In genomic region chr21:32795802-32796489, GRCh38 we compare ENCODE assay signal across 31 cellular contexts.
"Had no signal": no experiment of that assay in that cellular context is flagged by ENCODE, and none has a peak within 500 bp of the region (broad histone marks: within the 10 kb centered on the region; RNA-seq: fewer than 3 reads in every experiment).

No MANE protein-coding gene starts in this region.

- H3K9me3 ChIP-seq: breast epithelium, gastrocnemius medialis, neutrophil, right lobe of liver, thoracic aorta had no signal

- H3K9me3 Mint-ChIP-seq: activated CD4-positive, alpha-beta memory T cell treated with anti-CD3 and anti-CD28 coated beads for 36 hours; activated CD4-positive, alpha-beta T cell treated with anti-CD3 and anti-CD28 coated beads, Interleukin-2, amount 10 ng/mL, durations not matched to agents 24 days and 14 days; activated T-helper 1 cell treated with anti-CD3 and anti-CD28 coated beads, Interleukin-12 subunit alpha, Interleukin-12 subunit beta, Interleukin-2, Interleukin-4 antibody, amounts not matched to agents 30 ng/mL and 10 ng/mL and 1 ng/mL, durations not matched to agents 14 hours and 24 hours and 36 hours; central memory CD8-positive, alpha-beta T cell; dendritic cell treated with granulocyte-macrophage colony-stimulating factor and Interleukin-4, amounts not matched to agents 40 ng/mL and 50 ng/mL, for 4 days; mesothelial cell of epicardium; naive thymus-derived CD8-positive, alpha-beta T cell; T-helper 1 cell treated with Interleukin-12 subunit alpha and Interleukin-12 subunit beta and Interleukin-4 antibody, amounts not matched to agents 30 μg/mL and 1 μg/mL, for 36 hours had no signal

- H3K4me3 ChIP-seq: breast epithelium, gastrocnemius medialis, right lobe of liver, thoracic aorta had no signal

- H3K27me3 ChIP-seq: breast epithelium, neutrophil, right lobe of liver had no signal

- H3K27me3 Mint-ChIP-seq: activated CD4-positive, alpha-beta memory T cell treated with anti-CD3 and anti-CD28 coated beads for 36 hours; activated CD4-positive, alpha-beta T cell treated with anti-CD3 and anti-CD28 coated beads, Interleukin-2, amount 10 ng/mL, durations not matched to agents 24 days and 14 days; central memory CD8-positive, alpha-beta T cell; dendritic cell treated with granulocyte-macrophage colony-stimulating factor and Interleukin-4, amounts not matched to agents 40 ng/mL and 50 ng/mL, for 4 days; naive thymus-derived CD8-positive, alpha-beta T cell; progenitor cell of endocrine pancreas had no signal

- ATAC-seq: gastrocnemius medialis; naive thymus-derived CD8-positive, alpha-beta T cell; right lobe of liver had no signal

- DNase-seq: activated CD4-positive, alpha-beta memory T cell treated with anti-CD3 and anti-CD28 coated beads for 36 hours; activated CD4-positive, alpha-beta T cell treated with anti-CD3 and anti-CD28 coated beads, Interleukin-2, amount 10 ng/mL, durations not matched to agents 24 days and 14 days; activated CD4-positive, CD25-positive, alpha-beta regulatory T cell treated with anti-CD3 and anti-CD28 coated beads, Interleukin-2, amount 50 U/mL, for 72 hours; activated CD8-positive, alpha-beta memory T cell treated with anti-CD3 and anti-CD28 coated beads, Interleukin-2, amount 50 U/mL, for 4 hours; activated gamma-delta T cell treated with Interleukin-2 at 50 U/mL for 16 hours; activated naive CD4-positive, alpha-beta T cell treated with anti-CD3 and anti-CD28 coated beads, Interleukin-2, amount 50 U/mL, for 16 hours; activated T-cell treated with anti-CD3 and anti-CD28 coated beads, Interleukin-2, amount 50 U/mL, for 1 hour; amniotic stem cell; effector CD4-positive, alpha-beta T cell; gastrocnemius medialis; glutamatergic neuron; islet precursor cell; left cardiac atrium; left ventricle myocardium superior; naive thymus-derived CD8-positive, alpha-beta T cell; right lobe of liver; stimulated activated CD4-positive, alpha-beta T cell treated with anti-CD3 and anti-CD28 coated beads, Interleukin-2, amount 100 ng/mL, for 48 hours; stimulated activated naive CD4-positive, alpha-beta T cell treated with Interleukin-2 at 50 U/mL for 16 hours; SW 1271; T-helper 9 cell; trophoblast cell; WERI-Rb-1 had no signal

- H3K27ac ChIP-seq: gastrocnemius medialis, neutrophil, right lobe of liver, thoracic aorta, WERI-Rb-1 had no signal

- H3K36me3 Mint-ChIP-seq: activated CD4-positive, alpha-beta memory T cell treated with anti-CD3 and anti-CD28 coated beads for 36 hours; mesothelial cell of epicardium had no signal

- H3K4me1 ChIP-seq: gastrocnemius medialis, right lobe of liver had no signal

- H3K27ac Mint-ChIP-seq: activated CD4-positive, alpha-beta memory T cell treated with anti-CD3 and anti-CD28 coated beads for 36 hours; activated CD4-positive, alpha-beta T cell treated with anti-CD3 and anti-CD28 coated beads, Interleukin-2, amount 10 ng/mL, durations not matched to agents 24 days and 14 days; activated T-helper 1 cell treated with anti-CD3 and anti-CD28 coated beads, Interleukin-12 subunit alpha, Interleukin-12 subunit beta, Interleukin-2, Interleukin-4 antibody, amounts not matched to agents 30 ng/mL and 10 ng/mL and 1 ng/mL, durations not matched to agents 14 hours and 24 hours and 36 hours; dendritic cell treated with granulocyte-macrophage colony-stimulating factor and Interleukin-4, amounts not matched to agents 40 ng/mL and 50 ng/mL, for 4 days; mesothelial cell of epicardium; progenitor cell of endocrine pancreas; T-helper 1 cell treated with Interleukin-12 subunit alpha and Interleukin-12 subunit beta and Interleukin-4 antibody, amounts not matched to agents 30 μg/mL and 1 μg/mL, for 36 hours had no signal

- H3K36me3 ChIP-seq: breast epithelium, gastrocnemius medialis, neutrophil, right lobe of liver, thoracic aorta, WERI-Rb-1 had no signal

- H3K4me1 Mint-ChIP-seq: activated CD4-positive, alpha-beta T cell treated with anti-CD3 and anti-CD28 coated beads, Interleukin-2, amount 10 ng/mL, durations not matched to agents 24 days and 14 days; central memory CD8-positive, alpha-beta T cell had no signal

- H3K4me3 Mint-ChIP-seq: activated CD4-positive, alpha-beta memory T cell treated with anti-CD3 and anti-CD28 coated beads for 36 hours; activated CD4-positive, alpha-beta T cell treated with anti-CD3 and anti-CD28 coated beads, Interleukin-2, amount 10 ng/mL, durations not matched to agents 24 days and 14 days; activated T-helper 1 cell treated with anti-CD3 and anti-CD28 coated beads, Interleukin-12 subunit alpha, Interleukin-12 subunit beta, Interleukin-2, Interleukin-4 antibody, amounts not matched to agents 30 ng/mL and 10 ng/mL and 1 ng/mL, durations not matched to agents 14 hours and 24 hours and 36 hours; central memory CD8-positive, alpha-beta T cell; dendritic cell treated with granulocyte-macrophage colony-stimulating factor and Interleukin-4, amounts not matched to agents 40 ng/mL and 50 ng/mL, for 4 days; mesothelial cell of epicardium; naive thymus-derived CD8-positive, alpha-beta T cell; T-helper 1 cell treated with Interleukin-12 subunit alpha and Interleukin-12 subunit beta and Interleukin-4 antibody, amounts not matched to agents 30 μg/mL and 1 μg/mL, for 36 hours had no signal
